In the genomic region with DNA sequence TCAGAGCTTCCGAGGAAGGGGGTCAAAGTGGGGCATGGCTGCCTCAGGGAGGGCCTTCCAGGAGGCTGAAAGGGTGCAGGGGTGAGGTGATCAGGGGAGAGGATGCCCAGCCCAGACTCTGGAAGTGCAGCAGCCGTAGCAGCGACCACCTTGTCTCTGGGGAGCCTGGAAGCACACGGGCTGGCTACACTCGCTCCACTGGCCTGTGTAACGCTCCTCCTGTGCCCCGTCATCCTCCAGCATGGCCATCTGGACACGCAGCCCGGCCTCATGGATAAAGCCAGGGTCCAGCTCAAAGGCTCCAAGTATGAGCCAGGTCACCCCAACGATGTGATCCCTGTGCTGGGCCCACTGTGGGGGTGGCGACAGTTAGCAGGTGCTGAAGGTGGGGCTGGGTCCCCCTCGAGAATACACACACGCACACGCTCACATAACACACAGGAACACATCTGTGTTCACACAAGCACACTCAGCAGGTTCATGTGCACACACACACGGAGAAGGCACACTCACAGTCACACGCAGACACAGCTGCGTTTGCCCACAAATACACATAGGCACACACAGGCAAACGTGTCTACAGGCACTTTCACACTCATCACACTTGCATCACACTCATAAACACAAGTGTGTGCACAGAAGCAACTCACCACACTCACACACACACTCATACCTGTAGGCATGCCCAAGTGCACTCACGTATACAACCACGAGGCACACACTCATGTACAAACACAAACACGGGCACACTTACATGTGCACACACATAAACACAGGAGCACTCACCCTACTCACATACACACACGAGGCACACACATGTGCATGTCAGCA, we compare ENCODE assay signal across 1 cellular context.
TF ChIP-seq lines count a peak whose summit lies in the region.

No MANE protein-coding gene starts in this region.

TF ChIP-seq in GM12878, 131 proteins besides CTCF, POLR2A, EP300 and RAD21:
- TF ChIP-seq, protein P1, sequence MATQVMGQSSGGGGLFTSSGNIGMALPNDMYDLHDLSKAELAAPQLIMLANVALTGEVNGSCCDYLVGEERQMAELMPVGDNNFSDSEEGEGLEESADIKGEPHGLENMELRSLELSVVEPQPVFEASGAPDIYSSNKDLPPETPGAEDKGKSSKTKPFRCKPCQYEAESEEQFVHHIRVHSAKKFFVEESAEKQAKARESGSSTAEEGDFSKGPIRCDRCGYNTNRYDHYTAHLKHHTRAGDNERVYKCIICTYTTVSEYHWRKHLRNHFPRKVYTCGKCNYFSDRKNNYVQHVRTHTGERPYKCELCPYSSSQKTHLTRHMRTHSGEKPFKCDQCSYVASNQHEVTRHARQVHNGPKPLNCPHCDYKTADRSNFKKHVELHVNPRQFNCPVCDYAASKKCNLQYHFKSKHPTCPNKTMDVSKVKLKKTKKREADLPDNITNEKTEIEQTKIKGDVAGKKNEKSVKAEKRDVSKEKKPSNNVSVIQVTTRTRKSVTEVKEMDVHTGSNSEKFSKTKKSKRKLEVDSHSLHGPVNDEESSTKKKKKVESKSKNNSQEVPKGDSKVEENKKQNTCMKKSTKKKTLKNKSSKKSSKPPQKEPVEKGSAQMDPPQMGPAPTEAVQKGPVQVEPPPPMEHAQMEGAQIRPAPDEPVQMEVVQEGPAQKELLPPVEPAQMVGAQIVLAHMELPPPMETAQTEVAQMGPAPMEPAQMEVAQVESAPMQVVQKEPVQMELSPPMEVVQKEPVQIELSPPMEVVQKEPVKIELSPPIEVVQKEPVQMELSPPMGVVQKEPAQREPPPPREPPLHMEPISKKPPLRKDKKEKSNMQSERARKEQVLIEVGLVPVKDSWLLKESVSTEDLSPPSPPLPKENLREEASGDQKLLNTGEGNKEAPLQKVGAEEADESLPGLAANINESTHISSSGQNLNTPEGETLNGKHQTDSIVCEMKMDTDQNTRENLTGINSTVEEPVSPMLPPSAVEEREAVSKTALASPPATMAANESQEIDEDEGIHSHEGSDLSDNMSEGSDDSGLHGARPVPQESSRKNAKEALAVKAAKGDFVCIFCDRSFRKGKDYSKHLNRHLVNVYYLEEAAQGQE (IDR thresholded peaks at IDR 0.05; ENCODE audit: low read depth, low read length), result no peak
- TF ChIP-seq NBN (IDR thresholded peaks at IDR 0.05) (peak; percentile 45; the same call in 1 of the 2 replicates), HDGF (IDR thresholded peaks at IDR 0.05) (peak; percentile 94)
